ENCODE assay signal across 8 cellular contexts in genomic region chr2:10400568-10400977, GRCh38. TPM values are rescaled to one million over a fixed set of nuclear protein-coding genes. Genes with fewer than 3 reads are reported as not detected.
A peak's percentile ranks its signal among the peaks of the same experiment; 100 is the strongest.
DNase-seq lines count a peak whose midpoint lies in the region; ATAC-seq and TF ChIP-seq lines count a peak whose summit lies in the region.

No MANE protein-coding gene starts in this region.

- intact Hi-C loops in vagina (cut with DNase I), result loop anchor here (5.0 kb wide), 1 partner anchor 98 kb away; the partner anchor contains the start of gene HPCAL1

- H3K27me3 ChIP-seq in vagina (no peaks in the 10 kb centered on the region), BE2C (no peaks in the 10 kb centered on the region)

- peak; percentile 88 for ATAC-seq in activated T-helper 17 cell treated with anti-CD3 and anti-CD28 coated beads, Interleukin-2, amount 50 U/mL, for 72 hours (replicated peaks)
- ATAC-seq in memory B cell (ENCODE audit: low read depth), result no peak
- no peak for ATAC-seq in GM18517 (IDR thresholded peaks at IDR 0.05; ENCODE audit: unreplicated experiment)

- H3K9me3 ChIP-seq in vagina, result no peaks in the 10 kb centered on the region
- no peaks in the 10 kb centered on the region for H3K9me3 ChIP-seq in BE2C

- H3K27ac Mint-ChIP-seq in activated T-helper 17 cell treated with anti-CD3 and anti-CD28 coated beads, Interleukin-2, amount 50 U/mL, for 72 hours, result peak overlapping the region; percentile 90
- peak overlapping the region; percentile 89 for H3K27ac Mint-ChIP-seq in memory B cell

- peaks cover 43% of the 10 kb centered on the region for H3K4me1 Mint-ChIP-seq in activated T-helper 17 cell treated with anti-CD3 and anti-CD28 coated beads, Interleukin-2, amount 50 U/mL, for 72 hours
- peaks cover 35% of the 10 kb centered on the region for H3K4me1 Mint-ChIP-seq in memory B cell

- no peaks in the 10 kb centered on the region for H3K9me3 Mint-ChIP-seq in activated T-helper 17 cell treated with anti-CD3 and anti-CD28 coated beads, Interleukin-2, amount 50 U/mL, for 72 hours
- no peaks in the 10 kb centered on the region for H3K9me3 Mint-ChIP-seq in memory B cell

- DNase-seq in stimulated activated CD4-positive, alpha-beta T cell treated with anti-CD3 and anti-CD28 coated beads, Interleukin-15, amount 100 ng/mL, for 48 hours (ENCODE audit: low read depth in 2 of 2), result peak; percentile 47 to 55
- DNase-seq in stimulated activated CD4-positive, alpha-beta T cell treated with anti-CD3 and anti-CD28 coated beads, Interleukin-4, amount 100 ng/mL, for 1 hour, result no peak
- DNase-seq in memory B cell (ENCODE audit: low spot score in 2 of 2), result no peak
- no peak for DNase-seq in vagina (ENCODE audit: extremely low spot score in 2 of 2)
- DNase-seq in BE2C, result no peak
- DNase-seq in NCI-H1694 (lab: John Stamatoyannopoulos, UW), result no peak

- TF ChIP-seq CTCF in vagina (IDR thresholded peaks at IDR 0.05) (no peak), BE2C (IDR thresholded peaks at IDR 0.05; ENCODE audit: low read depth, low read length) (no peak)

- no peak overlapping the region for H3K4me3 ChIP-seq in vagina
- H3K4me3 ChIP-seq in BE2C (ENCODE audit: low read depth, low read length), result no peak overlapping the region

- TF ChIP-seq POLR2A in vagina (IDR thresholded peaks at IDR 0.05), result no peak

- no peaks in the 10 kb centered on the region for H3K27me3 Mint-ChIP-seq in activated T-helper 17 cell treated with anti-CD3 and anti-CD28 coated beads, Interleukin-2, amount 50 U/mL, for 72 hours
- H3K27me3 Mint-ChIP-seq in memory B cell, result no peaks in the 10 kb centered on the region

- H3K4me3 Mint-ChIP-seq in activated T-helper 17 cell treated with anti-CD3 and anti-CD28 coated beads, Interleukin-2, amount 50 U/mL, for 72 hours, result peak overlapping the region; percentile 49
- no peak overlapping the region for H3K4me3 Mint-ChIP-seq in memory B cell

- H3K4me1 ChIP-seq in vagina, result peaks cover 43% of the 10 kb centered on the region
- H3K4me1 ChIP-seq in BE2C, result peaks cover 14% of the 10 kb centered on the region

- H3K36me3 ChIP-seq in vagina (no peaks in the 10 kb centered on the region), BE2C (peaks cover 15% of the 10 kb centered on the region)

- peak overlapping the region; percentile 20 for H3K27ac ChIP-seq in vagina

- peaks cover 73% of the 10 kb centered on the region for H3K36me3 Mint-ChIP-seq in activated T-helper 17 cell treated with anti-CD3 and anti-CD28 coated beads, Interleukin-2, amount 50 U/mL, for 72 hours (ENCODE audit: low read depth)
- H3K36me3 Mint-ChIP-seq in memory B cell, result peaks cover 12% of the 10 kb centered on the region

RNA-seq across cellular contexts. Expression of gene ODC1, which starts 47.6 kb away (rescaled TPM):
- 100 to 1,000 TPM in 1 of 2 donors, 10 to 100 TPM in 1; 60.3 to 180 TPM for total RNA-seq in activated T-helper 17 cell treated with anti-CD3 and anti-CD28 coated beads, Interleukin-2, amount 50 U/mL, for 72 hours
- total RNA-seq in vagina, result 34.9 TPM
- 216 TPM for polyA plus RNA-seq in BE2C (2012; ENCODE audit: insufficient read depth, insufficient read length, low read depth)

Comparison
In these comparisons a context has a peak if more than half of its experiments do, and no peak if none do; other contexts are left out.
1. DNase-seq: peak in stimulated activated CD4-positive, alpha-beta T cell treated with anti-CD3 and anti-CD28 coated beads, Interleukin-15, amount 100 ng/mL, for 48 hours (2 of 2); none in stimulated activated CD4-positive, alpha-beta T cell treated with anti-CD3 and anti-CD28 coated beads, Interleukin-4, amount 100 ng/mL, for 1 hour (single experiment), memory B cell (0 of 2), vagina (0 of 2), BE2C (single experiment) and NCI-H1694 (single experiment).